In genomic region chr9:133055788-133056420, GRCh38 we compare ENCODE assay signal across 24 cellular contexts. TPM values are rescaled to one million over a fixed set of nuclear protein-coding genes. Genes with fewer than 3 reads are reported as not detected.
DNase-seq lines count a peak whose midpoint lies in the region; ATAC-seq, FAIRE-seq and TF ChIP-seq lines count a peak whose summit lies in the region.
"Had no signal": no experiment of that assay in that cellular context is flagged by ENCODE, and none has a peak within 500 bp of the region (broad histone marks: within the 10 kb centered on the region; RNA-seq: fewer than 3 reads in every experiment).

No MANE protein-coding gene starts in this region.

- no peak for TF ChIP-seq CTCF in RWPE1 (conservative IDR thresholded peaks at IDR 0.05; ENCODE audit: low read depth)

- peaks cover 0 to 68% (median 34%) of the 10 kb centered on the region in 11 experiments; a peak in 16 of 22 replicates for H4K20me1 ChIP-seq in BLaER1 treated with 17β-estradiol and CSF1 and Interleukin-3, amounts not matched to agents 10 nM and 100 nM

- H3K14ac ChIP-seq in mesenchymal stem cell (ENCODE audit: low read length in 2 of 2) = no peak overlapping the region

- H2AFZ ChIP-seq in mesenchymal stem cell (ENCODE audit: low read depth, low read length) = no peak overlapping the region

- no peak overlapping the region for H3K4ac ChIP-seq in mesenchymal stem cell (ENCODE audit: low read depth in 1 of 2, low read length in 2 of 2)

- H3K9ac ChIP-seq in BLaER1 treated with 17β-estradiol and CSF1 and Interleukin-3, amounts not matched to agents 10 nM and 100 nM = peak overlapping the region in 8 of 11 experiments; percentile 4 to 66 (median 36); a peak in 10 of 22 replicates
- H3K9ac ChIP-seq in mesenchymal stem cell (ENCODE audit: low read length) = no peak overlapping the region

- no peak for DNase-seq in activated CD8-positive, alpha-beta memory T cell treated with anti-CD3 and anti-CD28 coated beads, Interleukin-2, amount 10 ng/mL, durations not matched to agents 7 days and 5 days
- DNase-seq in activated CD8-positive, alpha-beta memory T cell treated with anti-CD3 and anti-CD28 coated beads, Interleukin-2, amount 50 U/mL, for 48 hours = no peak
- DNase-seq in RWPE1 (ENCODE audit: low spot score) (no peak), mesenchymal stem cell (no peak), H54 (ENCODE audit: insufficient read length, low spot score) (no peak), HTR-8/SVneo (ENCODE audit: insufficient read length, low spot score) (no peak), NCI-H1694 (lab: John Stamatoyannopoulos, UW) (no peak)
- DNase-seq: activated CD4-positive, CD25-positive, alpha-beta regulatory T cell treated with anti-CD3 and anti-CD28 coated beads, Interleukin-2, amount 50 U/mL, for 72 hours; adrenal gland; colonic mucosa; DMS79 treated with DMSO at 0.1 percent for 48 hours; effector CD8-positive, alpha-beta T cell; HCEC 1CT; KG1; mucosa of descending colon; NCI-H1436; NCI-H2107; nephron progenitor cell; stimulated activated CD4-positive, alpha-beta T cell treated with anti-CD3 and anti-CD28 coated beads, Interleukin-2, amount 100 ng/mL, for 24 hours had no signal

- 97% methylated on average over 16 of the region's 17 CpGs for WGBS in mesenchymal stem cell

- no peak overlapping the region for H4K91ac ChIP-seq in mesenchymal stem cell (ENCODE audit: low read length)

- no peak for TF ChIP-seq POLR2A in H54 (IDR thresholded peaks at IDR 0.05; ENCODE audit: low read depth, low read length)

- H3K79me1 ChIP-seq in mesenchymal stem cell (replicated peaks; ENCODE audit: low read length, poor library complexity, severe bottlenecking) = peaks cover 10% of the 10 kb centered on the region

- H3K23ac ChIP-seq in mesenchymal stem cell (ENCODE audit: low read length in 2 of 2) = no peak overlapping the region

- peak overlapping the region; percentile 52 for H3K27ac Mint-ChIP-seq in activated CD8-positive, alpha-beta memory T cell treated with anti-CD3 and anti-CD28 coated beads, Interleukin-2, amount 10 ng/mL, durations not matched to agents 7 days and 5 days
- H3K27ac Mint-ChIP-seq: nephron progenitor cell had no signal

- no peak overlapping the region for H3K4me3 Mint-ChIP-seq in activated CD8-positive, alpha-beta memory T cell treated with anti-CD3 and anti-CD28 coated beads, Interleukin-2, amount 10 ng/mL, durations not matched to agents 7 days and 5 days
- H3K4me3 Mint-ChIP-seq: nephron progenitor cell had no signal

- H3K36me3 Mint-ChIP-seq in activated CD8-positive, alpha-beta memory T cell treated with anti-CD3 and anti-CD28 coated beads, Interleukin-2, amount 10 ng/mL, durations not matched to agents 7 days and 5 days = peaks cover 19% of the 10 kb centered on the region

- ATAC-seq in activated CD8-positive, alpha-beta memory T cell treated with anti-CD3 and anti-CD28 coated beads, Interleukin-2, amount 10 ng/mL, durations not matched to agents 7 days and 5 days = no peak
- ATAC-seq: mucosa of descending colon had no signal

- H3K4me3 ChIP-seq in BLaER1 treated with 17β-estradiol and CSF1 and Interleukin-3, amounts not matched to agents 10 nM and 100 nM = no peak overlapping the region
- no peak overlapping the region for H3K4me3 ChIP-seq in mesenchymal stem cell (ENCODE audit: insufficient read depth in 1 of 2, low read depth in 1 of 2, low read length in 2 of 2)
- H3K4me3 ChIP-seq: adrenal gland, colonic mucosa, lung, mucosa of descending colon, tibial nerve had no signal

- no peaks in the 10 kb centered on the region for H3K27me3 Mint-ChIP-seq in activated CD8-positive, alpha-beta memory T cell treated with anti-CD3 and anti-CD28 coated beads, Interleukin-2, amount 10 ng/mL, durations not matched to agents 7 days and 5 days

- peak overlapping the region; percentile 36 for H2BK5ac ChIP-seq in mesenchymal stem cell (ENCODE audit: low read depth, low read length, poor library complexity, severe bottlenecking)

- H2BK15ac ChIP-seq in mesenchymal stem cell (ENCODE audit: low read depth, poor library complexity, severe bottlenecking) = no peak overlapping the region

- H3K9me3 Mint-ChIP-seq in activated CD8-positive, alpha-beta memory T cell treated with anti-CD3 and anti-CD28 coated beads, Interleukin-2, amount 10 ng/mL, durations not matched to agents 7 days and 5 days (ENCODE audit: low read depth) = no peaks in the 10 kb centered on the region
- H3K9me3 Mint-ChIP-seq: activated T-helper 2 cell treated with anti-CD3 and anti-CD28 coated beads, Interferon-gamma antibody, Interleukin-2, Interleukin-4, amounts not matched to agents 10 μg/mL and 5 μg/mL and 100 μg/mL, durations not matched to agents 14 hours and 24 hours and 36 hours; nephron progenitor cell had no signal

- H3K27ac ChIP-seq in BLaER1 treated with 17β-estradiol and CSF1 and Interleukin-3, amounts not matched to agents 10 nM and 100 nM = peak overlapping the region in 8 of 11 experiments; percentile 1 to 78 (median 68); a peak in 14 of 22 replicates
- H3K27ac ChIP-seq in RWPE1 (peak overlapping the region; percentile 97), mesenchymal stem cell (ENCODE audit: low read length, poor library complexity, severe bottlenecking) (peak overlapping the region; percentile 2)
- H3K27ac ChIP-seq: adrenal gland, colonic mucosa, epithelial cell of prostate had no signal

- H4K8ac ChIP-seq in mesenchymal stem cell (ENCODE audit: low read length) = no peak overlapping the region

- FAIRE-seq in H54 (lab: Jason Lieb, UNC) (no peak), HTR-8/SVneo (lab: Jason Lieb, UNC) (no peak)

- peaks cover 42% of the 10 kb centered on the region for H3K4me1 Mint-ChIP-seq in activated CD8-positive, alpha-beta memory T cell treated with anti-CD3 and anti-CD28 coated beads, Interleukin-2, amount 10 ng/mL, durations not matched to agents 7 days and 5 days

- no peaks in the 10 kb centered on the region for H3K27me3 ChIP-seq in BLaER1 treated with 17β-estradiol and CSF1 and Interleukin-3, amounts not matched to agents 10 nM and 100 nM
- no peaks in the 10 kb centered on the region for H3K27me3 ChIP-seq in mesenchymal stem cell (ENCODE audit: control insufficient read depth in 1 of 2, insufficient read depth in 1 of 2, low read length in 2 of 2)
- H3K27me3 ChIP-seq: adrenal gland, colonic mucosa, tibial nerve had no signal

- H2BK12ac ChIP-seq in mesenchymal stem cell (ENCODE audit: low read length in 2 of 2) = no peak overlapping the region

- H3K36me3 ChIP-seq in BLaER1 treated with 17β-estradiol and CSF1 and Interleukin-3, amounts not matched to agents 10 nM and 100 nM = peaks cover 56 to 80% (median 70%) of the 10 kb centered on the region in 11 experiments
- peaks cover 69% of the 10 kb centered on the region in 2 experiments for H3K36me3 ChIP-seq in mesenchymal stem cell (ENCODE audit: control insufficient read depth in 1 of 2, insufficient read depth in 2 of 2, low read depth in 1 of 2, low read length in 2 of 2)
- H3K36me3 ChIP-seq: colonic mucosa had no signal

- CTCF ChIA-PET in activated CD8-positive, alpha-beta memory T cell treated with anti-CD3 and anti-CD28 coated beads, Interleukin-2, amount 10 ng/mL, durations not matched to agents 7 days and 5 days (lab: Charles Lee) = interaction anchor here (1.4 kb wide), 1 partner anchor 25 kb away, joined by 4 read pairs; the partner anchor contains the start of gene GTF3C5
- CTCF ChIA-PET in RWPE1 (lab: Yijun Ruan, JAX) = interaction anchor here (1.6 to 2.5 kb wide), 3 partner anchors 34 to 91 kb away, joined by 4 to 13 read pairs (median 13); no protein-coding TSS in a partner anchor

- H3K9me3 ChIP-seq in BLaER1 treated with 17β-estradiol and CSF1 and Interleukin-3, amounts not matched to agents 10 nM and 100 nM (replicated peaks in 1 of 11) = no peaks in the 10 kb centered on the region
- no peaks in the 10 kb centered on the region for H3K9me3 ChIP-seq in mesenchymal stem cell (ENCODE audit: control insufficient read depth, low read length)
- H3K9me3 ChIP-seq: adrenal gland, colonic mucosa, mucosa of descending colon, tibial nerve had no signal

- peaks cover 54 to 67% (median 61%) of the 10 kb centered on the region in 10 experiments for H3K4me1 ChIP-seq in BLaER1 treated with 17β-estradiol and CSF1 and Interleukin-3, amounts not matched to agents 10 nM and 100 nM
- peaks cover 50% of the 10 kb centered on the region for H3K4me1 ChIP-seq in mesenchymal stem cell (ENCODE audit: control insufficient read depth, insufficient read depth, low read depth, low read length)
- H3K4me1 ChIP-seq: adrenal gland had no signal

- H2AK5ac ChIP-seq in mesenchymal stem cell (ENCODE audit: low read length, severe bottlenecking) = peak overlapping the region; percentile 24

- peak overlapping the region; percentile 72 to 97 (median 90) for H3K4me2 ChIP-seq in BLaER1 treated with 17β-estradiol and CSF1 and Interleukin-3, amounts not matched to agents 10 nM and 100 nM
- H3K4me2 ChIP-seq in mesenchymal stem cell (ENCODE audit: low read length, poor library complexity, severe bottlenecking) = no peak overlapping the region

- POLR2A ChIA-PET in RWPE1 (lab: Yijun Ruan, JAX; ENCODE audit: low non-redundant PET) = no interaction called here

- H3K18ac ChIP-seq in mesenchymal stem cell (ENCODE audit: low read depth in 1 of 2, low read length in 2 of 2) = no peak overlapping the region

- no peak overlapping the region for H2BK120ac ChIP-seq in mesenchymal stem cell (ENCODE audit: low read depth, low read length)

RNA-seq across cellular contexts. Expression of gene CEL, which starts 5.9 kb away (rescaled TPM):
- total RNA-seq in activated CD8-positive, alpha-beta memory T cell treated with anti-CD3 and anti-CD28 coated beads, Interleukin-2, amount 10 ng/mL, durations not matched to agents 7 days and 5 days = 1 to 10 TPM; 1.7 to 1.9 TPM
- 0.57 TPM for polyA plus RNA-seq in mesenchymal stem cell (2013, experiment 1 of 2)
- polyA plus RNA-seq in mesenchymal stem cell (2013, experiment 2 of 2) = 0.55 TPM

RNA-seq across cellular contexts. Expression of gene GTF3C5, which starts 25.1 kb away (rescaled TPM):
- 10 to 100 TPM; 83.8 to 89.0 TPM for total RNA-seq in activated CD8-positive, alpha-beta memory T cell treated with anti-CD3 and anti-CD28 coated beads, Interleukin-2, amount 10 ng/mL, durations not matched to agents 7 days and 5 days
- 31.5 TPM for polyA plus RNA-seq in mesenchymal stem cell (2013, experiment 1 of 2)
- polyA plus RNA-seq in mesenchymal stem cell (2013, experiment 2 of 2) = 30.0 TPM

Comparison
In these comparisons a context has a peak if more than half of its experiments do, and no peak if none do; other contexts are left out.
1. H3K27ac ChIP-seq: peak in every context shown above with its lines; median percentile 97 in RWPE1; 68 in BLaER1 treated with 17β-estradiol and CSF1 and Interleukin-3, amounts not matched to agents 10 nM and 100 nM; 2 in mesenchymal stem cell.